ENCODE assay signal across 8 cellular contexts in the genomic region with DNA sequence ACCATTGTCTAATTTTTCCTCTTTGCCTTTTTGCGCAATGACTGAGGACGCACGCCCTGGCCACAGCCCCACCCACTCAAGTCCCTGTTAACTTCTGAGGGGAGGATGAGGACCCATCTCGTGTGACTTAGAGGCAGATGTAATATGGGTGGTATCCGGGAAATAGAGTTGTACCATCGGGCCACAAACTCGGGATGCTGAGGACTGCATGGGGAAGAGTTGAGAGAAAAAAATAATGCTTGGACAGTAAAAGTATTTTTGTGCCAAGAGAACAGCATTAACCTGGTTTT. TPM values are rescaled to one million over a fixed set of nuclear protein-coding genes. Genes with fewer than 3 reads are reported as not detected.
DNase-seq lines count a peak whose midpoint lies in the region; ATAC-seq lines count a peak whose summit lies in the region.

No MANE protein-coding gene starts in this region.

- no peaks in the 10 kb centered on the region for H3K36me3 ChIP-seq in stomach smooth muscle (ENCODE audit: control insufficient read depth in 2 of 2, insufficient read depth in 2 of 2, low read length in 2 of 2)

- peak overlapping the region; percentile 47 to 56 for H3K9ac ChIP-seq in stomach smooth muscle (ENCODE audit: low read length in 2 of 2)

- H3K27ac Mint-ChIP-seq in T-helper 17 cell: peak overlapping the region; percentile 92

- H3K9me3 ChIP-seq in T-helper 17 cell (ENCODE audit: control insufficient read depth, low read length, poor library complexity, severe bottlenecking): no peaks in the 10 kb centered on the region
- no peaks in the 10 kb centered on the region for H3K9me3 ChIP-seq in stomach smooth muscle (ENCODE audit: control insufficient read depth in 2 of 2, low read length in 2 of 2)

- peak; percentile 6 to 16 for ATAC-seq in activated T-cell treated with anti-CD3 and anti-CD28 coated beads, Interleukin-2, amount 50 U/mL, for 4 hours
- peak; percentile 12 for ATAC-seq in T-helper 17 cell
- ATAC-seq in left ventricle myocardium superior: peak; percentile 10

- H3K27me3 Mint-ChIP-seq in activated T-cell treated with anti-CD3 and anti-CD28 coated beads, Interleukin-2, amount 50 U/mL, for 4 hours (ENCODE audit: low read depth): no peaks in the 10 kb centered on the region
- H3K27me3 Mint-ChIP-seq in T-helper 17 cell: no peaks in the 10 kb centered on the region

- no peaks in the 10 kb centered on the region for H3K27me3 ChIP-seq in stomach smooth muscle (ENCODE audit: control insufficient read depth in 1 of 2, insufficient read depth in 2 of 2, low read length in 2 of 2)

- intact Hi-C loops in left ventricle myocardium superior (cut with micrococcal nuclease): no loop called here

- H3K4me1 Mint-ChIP-seq in activated T-cell treated with anti-CD3 and anti-CD28 coated beads, Interleukin-2, amount 50 U/mL, for 4 hours (ENCODE audit: low read depth): peaks cover 28% of the 10 kb centered on the region
- peaks cover 29% of the 10 kb centered on the region for H3K4me1 Mint-ChIP-seq in T-helper 17 cell

- H3K4me1 ChIP-seq in stomach smooth muscle (ENCODE audit: control insufficient read depth, insufficient read depth, low read length): peaks cover 19% of the 10 kb centered on the region

- H3K27ac ChIP-seq in stomach smooth muscle (ENCODE audit: low read length): peak overlapping the region; percentile 78

- peak overlapping the region; percentile 85 to 96 for H3K4me3 ChIP-seq in stomach smooth muscle (ENCODE audit: low read length in 2 of 2)

- peaks cover 5% of the 10 kb centered on the region for H3K9me3 Mint-ChIP-seq in activated T-cell treated with anti-CD3 and anti-CD28 coated beads, Interleukin-2, amount 50 U/mL, for 4 hours

- peak overlapping the region; percentile 99 for H3K4me3 Mint-ChIP-seq in activated T-cell treated with anti-CD3 and anti-CD28 coated beads, Interleukin-2, amount 50 U/mL, for 4 hours
- peak overlapping the region; percentile 97 for H3K4me3 Mint-ChIP-seq in T-helper 17 cell

- H3K36me3 Mint-ChIP-seq in activated T-cell treated with anti-CD3 and anti-CD28 coated beads, Interleukin-2, amount 50 U/mL, for 4 hours (ENCODE audit: insufficient read depth): peaks cover 4% of the 10 kb centered on the region
- peaks cover 4% of the 10 kb centered on the region for H3K36me3 Mint-ChIP-seq in T-helper 17 cell (ENCODE audit: low read depth)

- DNase-seq in activated T-cell treated with anti-CD3 and anti-CD28 coated beads, Interleukin-2, amount 50 U/mL, for 4 hours: no peak
- DNase-seq in activated T-cell treated with anti-CD3 and anti-CD28 coated beads, Interleukin-2, amount 50 U/mL, for 48 hours: no peak
- DNase-seq in T-helper 17 cell (no peak), left ventricle myocardium superior (no peak), superior temporal gyrus (ENCODE audit: extremely low spot score) (no peak), middle frontal gyrus (ENCODE audit: extremely low spot score, low spot score) (no peak), RKO (ENCODE audit: low spot score) (no peak)

RNA-seq across cellular contexts. Expression of a gene that starts 0.3 kb away (rescaled TPM):
- under 1 TPM; 0.34 to 0.73 (median 0.51) TPM for total RNA-seq in activated T-cell treated with anti-CD3 and anti-CD28 coated beads, Interleukin-2, amount 50 U/mL, for 4 hours
- under 1 TPM; 0.37 to 0.62 TPM for total RNA-seq in T-helper 17 cell
- 0.62 TPM for total RNA-seq in left ventricle myocardium superior

RNA-seq across cellular contexts. Expression of a gene that starts 0.5 kb away (rescaled TPM):
- 10 to 100 TPM; 70.7 to 78.4 (median 76.1) TPM for total RNA-seq in activated T-cell treated with anti-CD3 and anti-CD28 coated beads, Interleukin-2, amount 50 U/mL, for 4 hours
- total RNA-seq in T-helper 17 cell: 10 to 100 TPM; 81.0 to 96.3 TPM
- 94.1 TPM for total RNA-seq in left ventricle myocardium superior

RNA-seq across cellular contexts. Expression of a gene that starts 33.7 kb away (rescaled TPM):
- 10 to 100 TPM; 33.9 to 47.7 (median 41.7) TPM for total RNA-seq in activated T-cell treated with anti-CD3 and anti-CD28 coated beads, Interleukin-2, amount 50 U/mL, for 4 hours
- total RNA-seq in T-helper 17 cell (1 to 10 TPM; 3.2 to 3.5 TPM), left ventricle myocardium superior (3.8 TPM)

RNA-seq across cellular contexts. Expression of a gene that starts 34.3 kb away (rescaled TPM):
- total RNA-seq in activated T-cell treated with anti-CD3 and anti-CD28 coated beads, Interleukin-2, amount 50 U/mL, for 4 hours: 10 to 100 TPM; 66.1 to 75.8 (median 72.1) TPM
- 1 to 10 TPM; 4.4 to 5.2 TPM for total RNA-seq in T-helper 17 cell
- 27.5 TPM for total RNA-seq in left ventricle myocardium superior

RNA-seq across cellular contexts. Expression of a gene that starts 52.3 kb away (rescaled TPM):
- 100 to 1,000 TPM; 217 to 229 (median 225) TPM for total RNA-seq in activated T-cell treated with anti-CD3 and anti-CD28 coated beads, Interleukin-2, amount 50 U/mL, for 4 hours
- total RNA-seq in T-helper 17 cell (100 to 1,000 TPM; 196 to 225 TPM), left ventricle myocardium superior (82.3 TPM)
